In genomic region chrX:16797841-16798240, GRCh38 we compare ENCODE assay signal across 20 cellular contexts.
"Had no signal": no experiment of that assay in that cellular context is flagged by ENCODE, and none has a peak within 500 bp of the region (broad histone marks: within the 10 kb centered on the region; RNA-seq: fewer than 3 reads in every experiment).

No MANE protein-coding gene starts in this region.

- H3K27me3 ChIP-seq: adrenal gland, ascending aorta, heart right ventricle, stomach, transverse colon had no signal

- H3K9ac ChIP-seq: parathyroid adenoma had no signal

- DNase-seq: activated CD4-positive, alpha-beta T cell treated with anti-CD3 and anti-CD28 coated beads, Interleukin-2, amount 10 ng/mL, durations not matched to agents 7 days and 5 days; activated T-cell treated with anti-CD3 and anti-CD28 coated beads, Interleukin-2, amount 50 U/mL, for 1 hour; central memory CD4-positive, alpha-beta T cell; effector memory CD4-positive, alpha-beta T cell; heart right ventricle; islet precursor cell; stimulated activated CD4-positive, alpha-beta T cell treated with anti-CD3 and anti-CD28 coated beads, Interleukin-1b, Interleukin-23, amount 100 ng/mL, for 48 hours; stomach; transverse colon had no signal

- H3K79me2 ChIP-seq: parathyroid adenoma had no signal

- H2AFZ ChIP-seq: parathyroid adenoma had no signal

- H3K4me3 ChIP-seq: adrenal gland, ascending aorta, heart right ventricle, skin epidermis, stomach, transverse colon had no signal

- ATAC-seq: activated CD4-positive, CD25-positive, alpha-beta regulatory T cell treated with anti-CD3 and anti-CD28 coated beads, Interleukin-2, amount 50 U/mL, for 24 hours; activated naive CD4-positive, alpha-beta T cell treated with anti-CD3 and anti-CD28 coated beads, Interleukin-2, amount 50 U/mL, for 72 hours; esophagus mucosa; left cardiac atrium; natural killer cell treated with Interleukin-12 subunit alpha and Interleukin-12 subunit beta and Interleukin-15 and Interleukin-18, amount 100 ng/mL, for 72 hours; right cardiac atrium; stimulated activated effector memory CD8-positive, alpha-beta T cell treated with anti-CD3 and anti-CD28 coated beads, Interleukin-12 subunit alpha, Interleukin-12 subunit beta, amount 100 ng/mL, for 72 hours had no signal

- H3K27ac ChIP-seq: adrenal gland, ascending aorta, parathyroid adenoma, skin epidermis, stomach, transverse colon had no signal

- H3K36me3 ChIP-seq: transverse colon had no signal

- H3K9me3 ChIP-seq: adrenal gland, ascending aorta, heart right ventricle, stomach, transverse colon had no signal

- H3K4me1 ChIP-seq: adrenal gland, ascending aorta, heart right ventricle, parathyroid adenoma, stomach, transverse colon had no signal
